Comparison of ENCODE assay signal across 31 cellular contexts in genomic region chr6:36684447-36684812, GRCh38. TPM values are rescaled to one million over a fixed set of nuclear protein-coding genes. Genes with fewer than 3 reads are reported as not detected.
A peak's percentile ranks its signal among the peaks of the same experiment; 100 is the strongest.
DNase-seq lines count a peak whose midpoint lies in the region; ATAC-seq, FAIRE-seq and TF ChIP-seq lines count a peak whose summit lies in the region.
"Had no signal": no experiment of that assay in that cellular context is flagged by ENCODE, and none has a peak within 500 bp of the region (broad histone marks: within the 10 kb centered on the region; RNA-seq: fewer than 3 reads in every experiment).

No MANE protein-coding gene starts in this region.

- no peaks in the 10 kb centered on the region for H3K27me3 Mint-ChIP-seq in astrocyte (ENCODE audit: low read depth, unreplicated experiment)
- peaks cover 6% of the 10 kb centered on the region for H3K27me3 Mint-ChIP-seq in CD8-positive, alpha-beta T cell (ENCODE audit: low read depth)
- H3K27me3 Mint-ChIP-seq: activated CD4-positive, alpha-beta T cell treated with anti-CD3 and anti-CD28 coated beads, Interleukin-2, amount 10 ng/mL, durations not matched to agents 24 days and 14 days; activated T-cell treated with anti-CD3 and anti-CD28 coated beads, Interleukin-2, amount 50 U/mL, for 24 hours had no signal

- intact Hi-C loops in CD8-positive, alpha-beta T cell (cut with DNase I, micrococcal nuclease) = loop anchor here (5.0 kb wide), 2 partner anchors 137 to 657 kb away; partner anchors contain the start of genes MAPK14 (in 1 of the 2) and STK38 (in 1 of the 2)

- peaks cover 16% of the 10 kb centered on the region for H3K79me1 ChIP-seq in neuronal stem cell (ENCODE audit: low read depth, low read length)

- no peaks in the 10 kb centered on the region for H3K9me3 Mint-ChIP-seq in astrocyte (ENCODE audit: unreplicated experiment)
- H3K9me3 Mint-ChIP-seq in CD8-positive, alpha-beta T cell = no peaks in the 10 kb centered on the region
- H3K9me3 Mint-ChIP-seq: activated CD4-positive, alpha-beta T cell treated with anti-CD3 and anti-CD28 coated beads, Interleukin-2, amount 10 ng/mL, durations not matched to agents 24 days and 14 days; activated T-cell treated with anti-CD3 and anti-CD28 coated beads, Interleukin-2, amount 50 U/mL, for 24 hours; neural progenitor cell had no signal

- H3K18ac ChIP-seq in neuronal stem cell (ENCODE audit: low read length) = no peak overlapping the region

- no peak for DNase-seq in astrocyte (ENCODE audit: low read depth)
- no peak for DNase-seq in neuronal stem cell (ENCODE audit: low spot score)
- DNase-seq in effector CD4-positive, alpha-beta T cell = no peak
- no peak for DNase-seq in CD8-positive, alpha-beta T cell
- DNase-seq in stimulated activated CD4-positive, alpha-beta T cell treated with anti-CD3 and anti-CD28 coated beads, Interleukin-12 subunit alpha, Interleukin-12 subunit beta, amount 100 ng/mL, for 4 hours = no peak
- DNase-seq: activated CD4-positive, alpha-beta T cell treated with anti-CD3 and anti-CD28 coated beads, Interleukin-2, amount 10 ng/mL, durations not matched to agents 24 days and 14 days; activated T-cell treated with anti-CD3 and anti-CD28 coated beads, Interleukin-2, amount 50 U/mL, for 24 hours; colonic mucosa; effector memory CD4-positive, alpha-beta T cell; erythroblast; H7; Kasumi-1; NCI-H1436; NCI-H2081; NCI-H226; Peyer's patch; stimulated activated CD4-positive, alpha-beta T cell treated with anti-CD3 and anti-CD28 coated beads, Interleukin-2, amount 100 ng/mL, for 48 hours; T1000; WERI-Rb-1 had no signal

- no peaks in the 10 kb centered on the region for H3K9me3 ChIP-seq in BLaER1 treated with 17β-estradiol and CSF1 and Interleukin-3, amounts not matched to agents 10 nM and 100 nM (replicated peaks in 1 of 11)
- H3K9me3 ChIP-seq in astrocyte (ENCODE audit: insufficient read depth, low read depth, low read length) = no peaks in the 10 kb centered on the region
- peaks cover 0 to 4% of the 10 kb centered on the region in 2 donors for H3K9me3 ChIP-seq in neuronal stem cell (replicated peaks in 1 of 2; ENCODE audit: control insufficient read depth in 2 of 2, insufficient read depth in 1 of 2, low read depth in 1 of 2, low read length in 2 of 2)
- H3K9me3 ChIP-seq in CD8-positive, alpha-beta T cell (ENCODE audit: low read length) = no peaks in the 10 kb centered on the region
- H3K9me3 ChIP-seq: ascending aorta, colonic mucosa, Peyer's patch, tibial nerve had no signal

- H3K27ac ChIP-seq in BLaER1 treated with 17β-estradiol and CSF1 and Interleukin-3, amounts not matched to agents 10 nM and 100 nM = peak overlapping the region in 9 of 11 experiments; percentile 64 to 99 (median 94); a peak in 15 of 22 replicates
- H3K27ac ChIP-seq in astrocyte (ENCODE audit: low read depth, low read length) (no peak overlapping the region), neuronal stem cell (replicated peaks; ENCODE audit: low read length) (no peak overlapping the region)
- H3K27ac ChIP-seq in CD8-positive, alpha-beta T cell (ENCODE audit: low read depth, low read length) = no peak overlapping the region
- H3K27ac ChIP-seq: cardiac muscle cell, colonic mucosa, HL-60, neural progenitor cell, tibial nerve, WERI-Rb-1 had no signal

- ATAC-seq in CD8-positive, alpha-beta T cell = no peak
- ATAC-seq in HG03460 (IDR thresholded peaks at IDR 0.05; ENCODE audit: unreplicated experiment) = no peak
- ATAC-seq: right cardiac atrium had no signal

- peak overlapping the region; percentile 91 for H3K23ac ChIP-seq in neuronal stem cell (ENCODE audit: low read depth, low read length, poor library complexity)

- no peak for FAIRE-seq in astrocyte (lab: Jason Lieb, UNC)
- FAIRE-seq: D721Med had no signal

- TF ChIP-seq POLR2A in GM19099 (IDR thresholded peaks at IDR 0.05; ENCODE audit: extremely low read depth, insufficient read length, low read depth) = peak; percentile 11

- no peak overlapping the region for H4K91ac ChIP-seq in neuronal stem cell (ENCODE audit: low read depth, low read length, poor library complexity)

- H2AK5ac ChIP-seq in neuronal stem cell (ENCODE audit: low read depth, low read length) = peak overlapping the region; percentile 28

- peaks cover 64 to 82% (median 77%) of the 10 kb centered on the region in 11 experiments for H3K36me3 ChIP-seq in BLaER1 treated with 17β-estradiol and CSF1 and Interleukin-3, amounts not matched to agents 10 nM and 100 nM
- H3K36me3 ChIP-seq in astrocyte (ENCODE audit: insufficient read depth, low read length) = peaks cover 38% of the 10 kb centered on the region
- H3K36me3 ChIP-seq in neuronal stem cell (replicated peaks in 1 of 2; ENCODE audit: control insufficient read depth in 2 of 2, insufficient read depth in 2 of 2, low read length in 2 of 2) = peaks cover 29 to 64% of the 10 kb centered on the region in 2 donors
- H3K36me3 ChIP-seq in CD8-positive, alpha-beta T cell (ENCODE audit: insufficient read depth, low read length) = no peaks in the 10 kb centered on the region
- H3K36me3 ChIP-seq: cardiac muscle cell, neural progenitor cell had no signal

- H2AFZ ChIP-seq in astrocyte (ENCODE audit: low read depth, low read length) = no peak overlapping the region
- H2AFZ ChIP-seq in neuronal stem cell (ENCODE audit: low read length) = no peak overlapping the region
- H2AFZ ChIP-seq: neural progenitor cell had no signal

- peak overlapping the region; percentile 62 for H3K27ac Mint-ChIP-seq in astrocyte (ENCODE audit: unreplicated experiment)
- no peak overlapping the region for H3K27ac Mint-ChIP-seq in CD8-positive, alpha-beta T cell
- H3K27ac Mint-ChIP-seq: activated T-cell treated with anti-CD3 and anti-CD28 coated beads, Interleukin-2, amount 50 U/mL, for 24 hours; neural progenitor cell had no signal

- H4K20me1 ChIP-seq in BLaER1 treated with 17β-estradiol and CSF1 and Interleukin-3, amounts not matched to agents 10 nM and 100 nM = peaks cover 86 to 99% (median 96%) of the 10 kb centered on the region in 11 experiments
- H4K20me1 ChIP-seq in astrocyte (ENCODE audit: insufficient read depth, low read length) = peaks cover 92% of the 10 kb centered on the region

- peak overlapping the region; percentile 13 to 99 (median 95); a peak in 15 of 22 replicates for H3K9ac ChIP-seq in BLaER1 treated with 17β-estradiol and CSF1 and Interleukin-3, amounts not matched to agents 10 nM and 100 nM
- no peak overlapping the region for H3K9ac ChIP-seq in astrocyte (ENCODE audit: low read length)
- H3K9ac ChIP-seq in neuronal stem cell (ENCODE audit: low read depth, low read length, poor library complexity) = no peak overlapping the region
- H3K9ac ChIP-seq: neural progenitor cell had no signal

- peak overlapping the region; percentile 74 for H3K4me3 Mint-ChIP-seq in astrocyte (ENCODE audit: unreplicated experiment)
- no peak overlapping the region for H3K4me3 Mint-ChIP-seq in CD8-positive, alpha-beta T cell
- H3K4me3 Mint-ChIP-seq: activated T-cell treated with anti-CD3 and anti-CD28 coated beads, Interleukin-2, amount 50 U/mL, for 24 hours; neural progenitor cell had no signal

- CTCF ChIA-PET in CD8-positive, alpha-beta T cell (lab: Charles Lee) = no interaction called here

- H3K4me1 ChIP-seq in BLaER1 treated with 17β-estradiol and CSF1 and Interleukin-3, amounts not matched to agents 10 nM and 100 nM = peaks cover 50 to 60% (median 57%) of the 10 kb centered on the region in 10 experiments
- H3K4me1 ChIP-seq in astrocyte (ENCODE audit: insufficient read depth, low read length) (peaks cover 12% of the 10 kb centered on the region), neuronal stem cell (ENCODE audit: control insufficient read depth in 2 of 2, insufficient read depth in 1 of 2, low read depth in 1 of 2, low read length in 2 of 2) (peaks cover 3 to 12% of the 10 kb centered on the region in 2 donors)
- peaks cover 9% of the 10 kb centered on the region for H3K4me1 ChIP-seq in CD8-positive, alpha-beta T cell (ENCODE audit: insufficient read depth, low read length)
- H3K4me1 ChIP-seq: neural progenitor cell had no signal

- no peak overlapping the region for H2BK12ac ChIP-seq in neuronal stem cell (ENCODE audit: low read length)

- no peak for TF ChIP-seq CTCF in astrocyte (IDR thresholded peaks at IDR 0.05; ENCODE audit: insufficient read depth, low read depth, low read length)
- TF ChIP-seq CTCF in CD8-positive, alpha-beta T cell (IDR thresholded peaks at IDR 0.05) = no peak

- POLR2A ChIA-PET in CD8-positive, alpha-beta T cell (lab: Charles Lee) = no interaction called here

- peak overlapping the region; percentile 86 to 98 (median 95) for H3K4me2 ChIP-seq in BLaER1 treated with 17β-estradiol and CSF1 and Interleukin-3, amounts not matched to agents 10 nM and 100 nM
- no peak overlapping the region for H3K4me2 ChIP-seq in astrocyte (ENCODE audit: low read length)
- H3K4me2 ChIP-seq in neuronal stem cell (ENCODE audit: insufficient read depth, low read length, poor library complexity, severe bottlenecking) = no peak overlapping the region
- H3K4me2 ChIP-seq: neural progenitor cell had no signal

- peak overlapping the region in 5 of 10 experiments; percentile 5 to 100 (median 45); a peak in 9 of 20 replicates for H3K4me3 ChIP-seq in BLaER1 treated with 17β-estradiol and CSF1 and Interleukin-3, amounts not matched to agents 10 nM and 100 nM
- H3K4me3 ChIP-seq in astrocyte (ENCODE audit: insufficient read depth, low read depth, low read length) = no peak overlapping the region
- H3K4me3 ChIP-seq in neuronal stem cell (ENCODE audit: low read length in 2 of 2) = peak overlapping the region in 1 of 2 donors; percentile 13
- no peak overlapping the region for H3K4me3 ChIP-seq in CD8-positive, alpha-beta T cell (ENCODE audit: low read depth, low read length)
- H3K4me3 ChIP-seq: ascending aorta, cardiac muscle cell, colonic mucosa, neural progenitor cell, Peyer's patch, tibial nerve had no signal

- H3K36me3 Mint-ChIP-seq in astrocyte (ENCODE audit: low read depth, unreplicated experiment) = peaks cover 24% of the 10 kb centered on the region
- peaks cover 3% of the 10 kb centered on the region for H3K36me3 Mint-ChIP-seq in CD8-positive, alpha-beta T cell
- H3K36me3 Mint-ChIP-seq: neural progenitor cell had no signal

- H3K4me1 Mint-ChIP-seq in astrocyte (ENCODE audit: low read depth, unreplicated experiment) = peaks cover 21% of the 10 kb centered on the region
- H3K4me1 Mint-ChIP-seq in CD8-positive, alpha-beta T cell (ENCODE audit: low read depth) = peaks cover 10% of the 10 kb centered on the region

- H2BK15ac ChIP-seq in neuronal stem cell (ENCODE audit: low read length) = no peak overlapping the region

- whole genome bisulfite sequencing in neuronal stem cell (ENCODE audit: extremely low coverage in 2 of 2, insufficient read length in 2 of 2, insufficient replicate concordance in 1 of 2), 2 donors = no CpG with 5 or more reads among the region's 6 CpGs

- no peak overlapping the region for H4K8ac ChIP-seq in neuronal stem cell (ENCODE audit: low read depth, low read length)

- no peak overlapping the region for H2BK5ac ChIP-seq in neuronal stem cell (ENCODE audit: low read length)

- H3K4ac ChIP-seq in neuronal stem cell (ENCODE audit: low read length) = no peak overlapping the region

- no peak overlapping the region for H2BK120ac ChIP-seq in neuronal stem cell (ENCODE audit: low read depth, low read length)

- peaks cover 61% of the 10 kb centered on the region for H3K79me2 ChIP-seq in astrocyte (ENCODE audit: insufficient read depth, low read length)

- H3K14ac ChIP-seq in neuronal stem cell (ENCODE audit: low read length) = no peak overlapping the region

- H3K27me3 ChIP-seq in BLaER1 treated with 17β-estradiol and CSF1 and Interleukin-3, amounts not matched to agents 10 nM and 100 nM = no peaks in the 10 kb centered on the region
- H3K27me3 ChIP-seq in astrocyte (ENCODE audit: insufficient read depth, low read length) (no peaks in the 10 kb centered on the region), neuronal stem cell (ENCODE audit: control insufficient read depth in 3 of 3, insufficient read depth in 3 of 3, low read depth in 1 of 3, low read length in 3 of 3) (peaks cover 0 to 9% (median 0%) of the 10 kb centered on the region in 3 experiments)
- H3K27me3 ChIP-seq in CD8-positive, alpha-beta T cell (ENCODE audit: insufficient read depth, low read length) = no peaks in the 10 kb centered on the region
- H3K27me3 ChIP-seq: ascending aorta, colonic mucosa, Peyer's patch, tibial nerve had no signal

RNA-seq across cellular contexts. Expression of gene CDKN1A, which starts 5.9 kb away (rescaled TPM):
- total RNA-seq in astrocyte = 932 and 1,014 TPM in 2 replicates
- 54.0 TPM for polyA plus RNA-seq in neuronal stem cell (2013, experiment 1 of 2)
- 53.5 TPM for polyA plus RNA-seq in neuronal stem cell (2013, experiment 2 of 2)
- total RNA-seq in CD8-positive, alpha-beta T cell = 10 to 100 TPM; 71.3 to 78.7 TPM

RNA-seq across cellular contexts. Expression of gene RAB44, which starts 13.2 kb away (rescaled TPM):
- 0.14 and 0.16 TPM in 2 replicates for total RNA-seq in astrocyte
- 0.01 TPM for polyA plus RNA-seq in neuronal stem cell (2013, experiment 1 of 2)
- polyA plus RNA-seq in neuronal stem cell (2013, experiment 2 of 2) = 0.01 TPM
- under 1 TPM in 1 of 2 experiments, not detected in 1; 0.08 TPM for total RNA-seq in CD8-positive, alpha-beta T cell
- total RNA-seq: activated CD4-positive, alpha-beta T cell treated with anti-CD3 and anti-CD28 coated beads, Interleukin-2, amount 10 ng/mL, durations not matched to agents 24 days and 14 days; activated CD8-positive, alpha-beta memory T cell treated with anti-CD3 and anti-CD28 coated beads for 36 hours; cardiac muscle cell; fibroblast of villous mesenchyme; H7 had no signal
- polyA plus RNA-seq: cardiac muscle cell, right cardiac atrium had no signal

Comparison
In these comparisons a context has a peak if more than half of its experiments do, and no peak if none do; other contexts are left out.
1. H3K27ac ChIP-seq: peak in BLaER1 treated with 17β-estradiol and CSF1 and Interleukin-3, amounts not matched to agents 10 nM and 100 nM (9 of 11); none in astrocyte (single experiment), neuronal stem cell (single experiment) and CD8-positive, alpha-beta T cell (single experiment).
2. H3K4me2 ChIP-seq: peak in BLaER1 treated with 17β-estradiol and CSF1 and Interleukin-3, amounts not matched to agents 10 nM and 100 nM (11 of 11); none in astrocyte (single experiment) and neuronal stem cell (single experiment).
3. H3K9ac ChIP-seq: peak in BLaER1 treated with 17β-estradiol and CSF1 and Interleukin-3, amounts not matched to agents 10 nM and 100 nM (11 of 11); none in astrocyte (single experiment) and neuronal stem cell (single experiment).
4. RNA of gene CDKN1A, which starts 5.9 kb away (total RNA-seq): 932 to 1,014 TPM in astrocyte; 71.3 to 78.7 TPM in CD8-positive, alpha-beta T cell; every median in the first group is over 10 times any median in the second.